Comparison of ENCODE assay signal across 8 cellular contexts in the genomic region with DNA sequence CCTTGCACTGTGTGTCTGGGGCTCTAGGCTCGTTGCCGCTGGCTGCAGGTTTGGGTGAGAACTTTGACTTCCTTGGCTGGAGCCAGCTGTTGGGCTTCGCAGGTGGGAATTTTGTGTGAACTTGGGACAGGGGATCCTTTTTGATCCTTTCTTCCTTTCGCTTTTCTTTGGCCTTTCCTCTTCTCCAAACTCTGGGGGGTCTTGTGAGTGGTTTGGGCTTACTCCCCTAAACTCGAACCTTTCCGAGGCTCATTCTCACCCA. TPM values are rescaled to one million over a fixed set of nuclear protein-coding genes. Genes with fewer than 3 reads are reported as not detected.
DNase-seq lines count a peak whose midpoint lies in the region; ATAC-seq and TF ChIP-seq lines count a peak whose summit lies in the region.

No MANE protein-coding gene starts in this region.

- no peak for TF ChIP-seq POLR2A in ovary (IDR thresholded peaks at IDR 0.05)

- H4K20me1 ChIP-seq in PC-9 (ENCODE audit: insufficient read depth): no peaks in the 10 kb centered on the region; the same call in 1 of the 2 replicates

- TF ChIP-seq CTCF in PC-9 (conservative IDR thresholded peaks at IDR 0.05) (no peak), epithelial cell of proximal tubule (conservative IDR thresholded peaks at IDR 0.05; ENCODE audit: low read depth, low read length) (no peak), ovary (IDR thresholded peaks at IDR 0.05) (no peak)

- H3K27me3 ChIP-seq in CD8-positive, alpha-beta memory T cell (ENCODE audit: insufficient read depth, low read length, poor library complexity, severe bottlenecking): no peaks in the 10 kb centered on the region
- H3K27me3 ChIP-seq in PC-9 (ENCODE audit: insufficient read depth, low read depth): no peaks in the 10 kb centered on the region
- H3K27me3 ChIP-seq in ovary: no peaks in the 10 kb centered on the region

- peaks cover 5 to 14% (median 6%) of the 10 kb centered on the region in 3 donors for H3K36me3 Mint-ChIP-seq in CD8-positive, alpha-beta memory T cell

- H3K4me1 ChIP-seq in CD8-positive, alpha-beta memory T cell (ENCODE audit: insufficient read depth, low read length): peaks cover 43% of the 10 kb centered on the region
- H3K4me1 ChIP-seq in PC-9 (replicated peaks; ENCODE audit: insufficient read depth) (peaks cover 19% of the 10 kb centered on the region), ovary (ENCODE audit: insufficient read depth) (peaks cover 34% of the 10 kb centered on the region)

- no peaks in the 10 kb centered on the region for H3K9me2 ChIP-seq in PC-9 (ENCODE audit: insufficient read depth)

- WGBS in ovary, 3 donors: 20 to 29% (median 24%) methylated on average over 6 of the region's 6 CpGs

- no peak for ATAC-seq in HG03460 (IDR thresholded peaks at IDR 0.05; ENCODE audit: unreplicated experiment)
- ATAC-seq in HG03159 (IDR thresholded peaks at IDR 0.05; ENCODE audit: unreplicated experiment): no peak

- CTCF ChIA-PET in CD8-positive, alpha-beta memory T cell (lab: Charles Lee): no interaction called here
- CTCF ChIA-PET in PC-9 (lab: Charles Lee): interaction anchor here (0.6 kb wide), 1 partner anchor 602 kb away, joined by 3 read pairs; no protein-coding TSS in a partner anchor

- no peaks in the 10 kb centered on the region for H3K36me3 ChIP-seq in CD8-positive, alpha-beta memory T cell (ENCODE audit: insufficient read depth, low read length)
- H3K36me3 ChIP-seq in PC-9 (ENCODE audit: low read depth) (no peaks in the 10 kb centered on the region), ovary (no peaks in the 10 kb centered on the region)

- H3K27me3 Mint-ChIP-seq in CD8-positive, alpha-beta memory T cell: peaks cover 0 to 3% of the 10 kb centered on the region in 2 donors

- peaks cover 45 to 63% (median 62%) of the 10 kb centered on the region in 3 donors for H3K4me1 Mint-ChIP-seq in CD8-positive, alpha-beta memory T cell

- H3F3A ChIP-seq in PC-9 (ENCODE audit: insufficient read depth, low read depth): peaks cover 6% of the 10 kb centered on the region; the same call in 1 of the 2 replicates

- DNase-seq in CD8-positive, alpha-beta memory T cell: peak in 1 of 5 donors; percentile 7
- DNase-seq in PC-9 (no peak), epithelial cell of proximal tubule (ENCODE audit: low read depth) (no peak), ovary (no peak), GM03348 (ENCODE audit: low spot score) (no peak)
- DNase-seq in effector CD8-positive, alpha-beta T cell (lab: John Stamatoyannopoulos, UW): no peak

- H3K79me2 ChIP-seq in PC-9 (ENCODE audit: low read depth): peaks cover 35% of the 10 kb centered on the region

- peak overlapping the region; percentile 93 for H2AFZ ChIP-seq in PC-9

- POLR2A ChIA-PET in CD8-positive, alpha-beta memory T cell (lab: Charles Lee): interaction anchor here (1.0 to 3.0 kb wide), 3 partner anchors 11 to 533 kb away, joined by 3 to 25 read pairs (median 13); partner anchors contain the start of gene PARP1
- POLR2A ChIA-PET in PC-9 (lab: Charles Lee; ENCODE audit: unreplicated experiment): no interaction called here

- peak overlapping the region; percentile 83 for H3K27ac ChIP-seq in CD8-positive, alpha-beta memory T cell (ENCODE audit: low read depth, low read length)
- no peak overlapping the region for H3K27ac ChIP-seq in PC-9
- H3K27ac ChIP-seq in ovary: peak overlapping the region in 1 of 2 donors; percentile 53

- peak overlapping the region; percentile 86 to 95 (median 89) for H3K4me3 Mint-ChIP-seq in CD8-positive, alpha-beta memory T cell

- H3K9me3 ChIP-seq in CD8-positive, alpha-beta memory T cell (ENCODE audit: low read length): no peaks in the 10 kb centered on the region
- H3K9me3 ChIP-seq in PC-9 (ENCODE audit: insufficient read depth, low read depth) (no peaks in the 10 kb centered on the region), ovary (no peaks in the 10 kb centered on the region)

- peak overlapping the region in 6 of 8 donors; percentile 79 to 98 (median 96) for H3K27ac Mint-ChIP-seq in CD8-positive, alpha-beta memory T cell

- BruUV-seq in PC-9 (replicated peaks; lab: Mats Ljungman, UMichigan): no TSS peak

- peaks cover 0 to 2% (median 0%) of the 10 kb centered on the region in 5 donors for H3K9me3 Mint-ChIP-seq in CD8-positive, alpha-beta memory T cell

- peak overlapping the region; percentile 85 for H3K4me3 ChIP-seq in CD8-positive, alpha-beta memory T cell (ENCODE audit: low read length)
- peak overlapping the region; percentile 69 for H3K4me3 ChIP-seq in PC-9
- H3K4me3 ChIP-seq in epithelial cell of proximal tubule (ENCODE audit: low read depth, low read length): peak overlapping the region; percentile 75
- peak overlapping the region; percentile 95 for H3K4me3 ChIP-seq in ovary

- no peak for TF ChIP-seq EP300 in ovary (IDR thresholded peaks at IDR 0.05)

- intact Hi-C loops in PC-9 (cut with micrococcal nuclease; ENCODE audit: unreplicated experiment) (no loop called here), ovary (cut with DNase I) (no loop called here)

- H3K4me2 ChIP-seq in PC-9: peak overlapping the region; percentile 92

RNA-seq across cellular contexts. Expression of gene COQ8A, which starts 0.6 kb away (rescaled TPM):
- 10 to 100 TPM; 30.7 to 35.2 TPM for total RNA-seq in CD8-positive, alpha-beta memory T cell
- 43.6 TPM for polyA plus RNA-seq in CD8-positive, alpha-beta memory T cell
- total RNA-seq in PC-9 (2021) (32.9 and 37.9 TPM in 2 replicates), epithelial cell of proximal tubule (9.8 and 10.2 TPM in 2 replicates), ovary (100 to 1,000 TPM in 1 of 7 donors, 10 to 100 TPM in 6; 37.4 to 101 (median 71.2) TPM)
- polyA plus RNA-seq in ovary: 10 to 100 TPM; 37.5 to 59.9 TPM
